ENCODE assay signal across 1 cellular context in the genomic region with DNA sequence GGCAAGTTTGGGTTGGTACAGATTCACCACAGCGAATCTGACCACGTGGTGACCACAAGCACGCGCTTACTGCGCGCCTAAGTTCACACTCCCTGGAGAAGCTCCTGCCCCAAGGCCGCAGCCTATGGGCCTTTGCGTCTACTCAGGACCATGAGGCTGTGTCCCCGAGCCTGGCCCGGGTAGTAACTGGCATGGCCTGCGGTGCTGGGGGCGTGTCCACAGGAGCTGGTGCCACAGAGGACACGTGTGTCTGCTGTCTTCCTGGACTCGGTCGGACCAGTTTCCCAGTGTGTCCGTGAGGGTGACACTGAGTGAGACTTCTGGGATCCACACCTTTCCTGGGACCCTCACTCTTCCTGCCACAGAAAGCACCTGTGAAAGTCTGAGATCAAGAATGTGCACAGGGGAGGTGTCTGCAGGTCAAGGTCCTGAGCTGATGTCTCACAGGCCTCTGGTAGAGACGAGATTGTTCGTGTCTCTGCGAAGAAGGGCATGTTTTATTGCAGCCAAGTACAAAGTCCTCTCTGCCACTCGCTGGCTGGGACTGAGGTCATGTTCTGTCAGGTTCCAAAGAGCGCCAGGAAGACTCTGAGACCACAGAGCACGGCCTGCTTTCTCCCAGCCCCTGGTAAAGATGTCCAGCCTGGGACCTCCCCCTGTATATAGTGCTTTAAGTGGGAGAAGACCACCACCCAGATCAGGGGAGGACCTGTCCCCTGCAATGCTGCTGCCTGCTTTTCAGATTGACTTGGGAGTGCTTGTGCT.
TF ChIP-seq lines count a peak whose summit lies in the region.

No MANE protein-coding gene starts in this region.

TF ChIP-seq in HepG2, 621 proteins besides CTCF, POLR2A, EP300 and RAD21 (continued from another document and continues in another):
- TF ChIP-seq THYN1 (CRISPR knock-in tag; IDR thresholded peaks at IDR 0.05; ENCODE audit: borderline replicate concordance, low read depth) = no peak
- TF ChIP-seq NFYB (CRISPR knock-in tag; IDR thresholded peaks at IDR 0.05) = no peak
- no peak for TF ChIP-seq REL (CRISPR knock-in tag; conservative IDR thresholded peaks at IDR 0.05)
- TF ChIP-seq TP53 (CRISPR knock-in tag; conservative IDR thresholded peaks at IDR 0.05) = peak; percentile 27; the same call in 1 of the 2 replicates
- TF ChIP-seq KMT2B (CRISPR knock-in tag; IDR thresholded peaks at IDR 0.05) = no peak; the same call in 1 of the 2 replicates
- no peak; the same call in 1 of the 2 replicates for TF ChIP-seq ZNF263 (CRISPR knock-in tag; IDR thresholded peaks at IDR 0.05)
- no peak for TF ChIP-seq E2F1 (CRISPR knock-in tag; IDR thresholded peaks at IDR 0.05)
- TF ChIP-seq ZNF768 (CRISPR knock-in tag; IDR thresholded peaks at IDR 0.05) = peak; percentile 37; the same call in 1 of the 2 replicates
- TF ChIP-seq YY1 (IDR thresholded peaks at IDR 0.05; ENCODE audit: insufficient read depth, insufficient replicate concordance, low read depth, low read length) = no peak
- TF ChIP-seq SCMH1 (CRISPR knock-in tag; IDR thresholded peaks at IDR 0.05; ENCODE audit: borderline replicate concordance) = no peak
- peak; percentile 81 for TF ChIP-seq DMAP1 (CRISPR knock-in tag; IDR thresholded peaks at IDR 0.05)
- peak; percentile 84 for TF ChIP-seq JUN (CRISPR knock-in tag; IDR thresholded peaks at IDR 0.05)
- no peak for TF ChIP-seq CENPBD1 (CRISPR knock-in tag; IDR thresholded peaks at IDR 0.05; ENCODE audit: borderline replicate concordance, low read depth)
- TF ChIP-seq CHD2 (IDR thresholded peaks at IDR 0.05; ENCODE audit: low read depth, low read length) = 0 out of 2 replicates have a peak, but pooled peaks have one; percentile 20
- TF ChIP-seq ZBTB1 (CRISPR knock-in tag; IDR thresholded peaks at IDR 0.05; ENCODE audit: borderline replicate concordance) = no peak
- TF ChIP-seq NR0B2 (CRISPR knock-in tag; IDR thresholded peaks at IDR 0.05) = peak; percentile 59; the same call in 1 of the 2 replicates
- peak; percentile 36; the same call in 1 of the 2 replicates for TF ChIP-seq RCOR2 (CRISPR knock-in tag; IDR thresholded peaks at IDR 0.05)
- peak; percentile 78; the same call in 1 of the 2 replicates for TF ChIP-seq SAP130 (CRISPR knock-in tag; IDR thresholded peaks at IDR 0.05; ENCODE audit: low read depth)
- TF ChIP-seq ZNF567 (CRISPR knock-in tag; IDR thresholded peaks at IDR 0.05; ENCODE audit: borderline replicate concordance) = peak; percentile 93
- TF ChIP-seq NFKBIZ (CRISPR knock-in tag; IDR thresholded peaks at IDR 0.05) = 0 out of 2 replicates have a peak, but pooled peaks have one; percentile 60
- no peak for TF ChIP-seq USF2 (IDR thresholded peaks at IDR 0.05; ENCODE audit: low read depth, low read length)
- TF ChIP-seq USF2 (CRISPR knock-in tag; IDR thresholded peaks at IDR 0.05; ENCODE audit: borderline replicate concordance) = no peak; the same call in 1 of the 2 replicates
- TF ChIP-seq ZNF331 (CRISPR knock-in tag; IDR thresholded peaks at IDR 0.05) = 0 out of 2 replicates have a peak, but pooled peaks have one; percentile 37
- TF ChIP-seq ZNF781 (CRISPR knock-in tag; IDR thresholded peaks at IDR 0.05; ENCODE audit: borderline replicate concordance, not compliant biosample characterization) = no peak
- TF ChIP-seq, protein P1, sequence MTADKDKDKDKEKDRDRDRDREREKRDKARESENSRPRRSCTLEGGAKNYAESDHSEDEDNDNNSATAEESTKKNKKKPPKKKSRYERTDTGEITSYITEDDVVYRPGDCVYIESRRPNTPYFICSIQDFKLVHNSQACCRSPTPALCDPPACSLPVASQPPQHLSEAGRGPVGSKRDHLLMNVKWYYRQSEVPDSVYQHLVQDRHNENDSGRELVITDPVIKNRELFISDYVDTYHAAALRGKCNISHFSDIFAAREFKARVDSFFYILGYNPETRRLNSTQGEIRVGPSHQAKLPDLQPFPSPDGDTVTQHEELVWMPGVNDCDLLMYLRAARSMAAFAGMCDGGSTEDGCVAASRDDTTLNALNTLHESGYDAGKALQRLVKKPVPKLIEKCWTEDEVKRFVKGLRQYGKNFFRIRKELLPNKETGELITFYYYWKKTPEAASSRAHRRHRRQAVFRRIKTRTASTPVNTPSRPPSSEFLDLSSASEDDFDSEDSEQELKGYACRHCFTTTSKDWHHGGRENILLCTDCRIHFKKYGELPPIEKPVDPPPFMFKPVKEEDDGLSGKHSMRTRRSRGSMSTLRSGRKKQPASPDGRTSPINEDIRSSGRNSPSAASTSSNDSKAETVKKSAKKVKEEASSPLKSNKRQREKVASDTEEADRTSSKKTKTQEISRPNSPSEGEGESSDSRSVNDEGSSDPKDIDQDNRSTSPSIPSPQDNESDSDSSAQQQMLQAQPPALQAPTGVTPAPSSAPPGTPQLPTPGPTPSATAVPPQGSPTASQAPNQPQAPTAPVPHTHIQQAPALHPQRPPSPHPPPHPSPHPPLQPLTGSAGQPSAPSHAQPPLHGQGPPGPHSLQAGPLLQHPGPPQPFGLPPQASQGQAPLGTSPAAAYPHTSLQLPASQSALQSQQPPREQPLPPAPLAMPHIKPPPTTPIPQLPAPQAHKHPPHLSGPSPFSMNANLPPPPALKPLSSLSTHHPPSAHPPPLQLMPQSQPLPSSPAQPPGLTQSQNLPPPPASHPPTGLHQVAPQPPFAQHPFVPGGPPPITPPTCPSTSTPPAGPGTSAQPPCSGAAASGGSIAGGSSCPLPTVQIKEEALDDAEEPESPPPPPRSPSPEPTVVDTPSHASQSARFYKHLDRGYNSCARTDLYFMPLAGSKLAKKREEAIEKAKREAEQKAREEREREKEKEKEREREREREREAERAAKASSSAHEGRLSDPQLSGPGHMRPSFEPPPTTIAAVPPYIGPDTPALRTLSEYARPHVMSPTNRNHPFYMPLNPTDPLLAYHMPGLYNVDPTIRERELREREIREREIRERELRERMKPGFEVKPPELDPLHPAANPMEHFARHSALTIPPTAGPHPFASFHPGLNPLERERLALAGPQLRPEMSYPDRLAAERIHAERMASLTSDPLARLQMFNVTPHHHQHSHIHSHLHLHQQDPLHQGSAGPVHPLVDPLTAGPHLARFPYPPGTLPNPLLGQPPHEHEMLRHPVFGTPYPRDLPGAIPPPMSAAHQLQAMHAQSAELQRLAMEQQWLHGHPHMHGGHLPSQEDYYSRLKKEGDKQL (CRISPR knock-in tag; IDR thresholded peaks at IDR 0.05; ENCODE audit: low read depth) = no peak
- TF ChIP-seq ZFP37 (CRISPR knock-in tag; IDR thresholded peaks at IDR 0.05; ENCODE audit: borderline replicate concordance) = no peak
- TF ChIP-seq MXD4 (CRISPR knock-in tag; IDR thresholded peaks at IDR 0.05) = peak; percentile 68; the same call in 1 of the 2 replicates
- no peak for TF ChIP-seq FOXA1 (IDR thresholded peaks at IDR 0.05)
- TF ChIP-seq FOXA1 (CRISPR knock-in tag; IDR thresholded peaks at IDR 0.05) = no peak
- TF ChIP-seq KMT2A (CRISPR knock-in tag; IDR thresholded peaks at IDR 0.05) = no peak; the same call in 1 of the 2 replicates
- no peak for TF ChIP-seq TERF1 (CRISPR knock-in tag; IDR thresholded peaks at IDR 0.05)
- TF ChIP-seq HOXA5 (CRISPR knock-in tag; IDR thresholded peaks at IDR 0.05) = no peak
- no peak for TF ChIP-seq ZNF546 (CRISPR knock-in tag; conservative IDR thresholded peaks at IDR 0.05)
- no peak for TF ChIP-seq KLF9 (CRISPR knock-in tag; IDR thresholded peaks at IDR 0.05; ENCODE audit: low read depth)
- TF ChIP-seq TSC22D2 (CRISPR knock-in tag; IDR thresholded peaks at IDR 0.05; ENCODE audit: borderline replicate concordance) = no peak
- no peak for TF ChIP-seq CERS6 (CRISPR knock-in tag; IDR thresholded peaks at IDR 0.05)
- TF ChIP-seq BRF2 (CRISPR knock-in tag; IDR thresholded peaks at IDR 0.05) = no peak
- no peak for TF ChIP-seq TRIM24 (CRISPR knock-in tag; IDR thresholded peaks at IDR 0.05)
- TF ChIP-seq ZNF44 (CRISPR knock-in tag; IDR thresholded peaks at IDR 0.05) = no peak
- no peak for TF ChIP-seq ZNF354B (CRISPR knock-in tag; IDR thresholded peaks at IDR 0.05)
- no peak for TF ChIP-seq ARID2 (CRISPR knock-in tag; IDR thresholded peaks at IDR 0.05; ENCODE audit: borderline replicate concordance)
- peak; percentile 74; the same call in 1 of the 2 replicates for TF ChIP-seq ZNF335 (CRISPR knock-in tag; IDR thresholded peaks at IDR 0.05)
- TF ChIP-seq RBAK (CRISPR knock-in tag; IDR thresholded peaks at IDR 0.05) = no peak
- peak; percentile 88 for TF ChIP-seq RARA (CRISPR knock-in tag; IDR thresholded peaks at IDR 0.05)
- TF ChIP-seq SOX13 (IDR thresholded peaks at IDR 0.05) = no peak
- TF ChIP-seq SOX13 (CRISPR knock-in tag; conservative IDR thresholded peaks at IDR 0.05 in 1 of 2, IDR thresholded peaks at IDR 0.05 in 1 of 2) = peak in 1 of 2 experiments; percentile 59; a peak in 1 of 4 replicates
- peak; percentile 68; the same call in 1 of the 2 replicates for TF ChIP-seq TOE1 (CRISPR knock-in tag; IDR thresholded peaks at IDR 0.05)
- TF ChIP-seq HOXA7 (CRISPR knock-in tag; IDR thresholded peaks at IDR 0.05) = no peak
- TF ChIP-seq, protein P2, sequence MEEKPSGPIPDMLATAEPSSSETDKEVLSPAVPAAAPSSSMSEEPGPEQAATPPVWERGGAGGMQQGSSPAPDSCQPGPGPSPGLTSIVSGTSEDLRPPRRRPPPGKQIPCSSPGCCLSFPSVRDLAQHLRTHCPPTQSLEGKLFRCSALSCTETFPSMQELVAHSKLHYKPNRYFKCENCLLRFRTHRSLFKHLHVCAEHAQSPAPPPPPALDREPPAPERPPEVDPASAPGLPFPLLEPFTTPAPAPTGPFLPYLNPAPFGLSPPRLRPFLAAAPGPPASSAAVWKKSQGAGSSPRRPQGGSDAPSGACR (CRISPR knock-in tag; IDR thresholded peaks at IDR 0.05) = peak; percentile 84; the same call in 1 of the 2 replicates
- peak; percentile 88 for TF ChIP-seq ZNF772 (CRISPR knock-in tag; IDR thresholded peaks at IDR 0.05)
- TF ChIP-seq CHCHD3 (CRISPR knock-in tag; IDR thresholded peaks at IDR 0.05) = no peak
- TF ChIP-seq ZNF547 (CRISPR knock-in tag; IDR thresholded peaks at IDR 0.05) = no peak
- 0 out of 2 replicates have a peak, but pooled peaks have one; percentile 57 for TF ChIP-seq ZNF616 (CRISPR knock-in tag; IDR thresholded peaks at IDR 0.05; ENCODE audit: low read depth)
